22 cellular contexts compared by ENCODE assay signal in the genomic region with DNA sequence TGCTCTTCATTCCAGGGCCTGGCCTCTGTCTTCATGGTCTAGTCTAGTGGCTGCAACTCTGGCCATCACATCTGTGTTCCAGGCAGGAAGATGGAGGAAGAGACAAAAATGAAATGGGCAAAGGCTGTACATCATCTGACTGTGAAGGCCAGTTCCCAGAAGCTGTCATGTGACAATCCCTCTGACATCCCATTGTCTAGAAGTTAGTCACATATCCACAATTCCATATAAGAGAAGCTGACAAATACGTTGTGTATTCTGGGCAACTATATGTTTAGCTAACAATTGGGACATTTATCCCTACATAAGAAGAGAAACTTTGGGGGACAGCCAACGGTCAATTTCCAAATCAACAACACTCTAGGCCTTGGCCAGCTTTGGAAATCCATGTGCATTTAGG. TPM values are rescaled to one million over a fixed set of nuclear protein-coding genes. Genes with fewer than 3 reads are reported as not detected.
DNase-seq lines count a peak whose midpoint lies in the region; ATAC-seq, FAIRE-seq and TF ChIP-seq lines count a peak whose summit lies in the region.
"Had no signal": no experiment of that assay in that cellular context is flagged by ENCODE, and none has a peak within 500 bp of the region (broad histone marks: within the 10 kb centered on the region; RNA-seq: fewer than 3 reads in every experiment).

No MANE protein-coding gene starts in this region.

- H3K9me3 ChIP-seq in PC-3 (ENCODE audit: low read length) (no peaks in the 10 kb centered on the region), gastroesophageal sphincter (no peaks in the 10 kb centered on the region)
- H3K9me3 ChIP-seq: BE2C, Caco-2 had no signal

- H3K9me2 ChIP-seq in PC-3 (replicated peaks; ENCODE audit: low read length) = no peaks in the 10 kb centered on the region

- H3K36me3 Mint-ChIP-seq in WTC11 = no peaks in the 10 kb centered on the region
- H3K36me3 Mint-ChIP-seq in activated T-helper 17 cell treated with anti-CD3 and anti-CD28 coated beads, Interleukin-2, amount 50 U/mL, for 72 hours (ENCODE audit: low read depth) = no peaks in the 10 kb centered on the region
- H3K36me3 Mint-ChIP-seq: CD4-positive, CD25-positive, alpha-beta regulatory T cell had no signal

- no TSS peak for BruUV-seq in PC-3 (replicated peaks; lab: Mats Ljungman, UMichigan)

- H3K79me2 ChIP-seq in PC-3 (ENCODE audit: low read length) = no peaks in the 10 kb centered on the region

- intact Hi-C loops in PC-3 (cut with micrococcal nuclease) = no loop called here

- H3K4me1 ChIP-seq in PC-3 (ENCODE audit: insufficient read depth, low read length) (no peaks in the 10 kb centered on the region), gastroesophageal sphincter (no peaks in the 10 kb centered on the region)
- H3K4me1 ChIP-seq: BE2C, Caco-2 had no signal

- peak overlapping the region; percentile 7; the same call in 1 of the 2 replicates for H3K27ac Mint-ChIP-seq in WTC11
- H3K27ac Mint-ChIP-seq in activated T-helper 17 cell treated with anti-CD3 and anti-CD28 coated beads, Interleukin-2, amount 50 U/mL, for 72 hours = no peak overlapping the region
- H3K27ac Mint-ChIP-seq: CD4-positive, CD25-positive, alpha-beta regulatory T cell; CD8-positive, alpha-beta memory T cell had no signal

- POLR2A ChIA-PET in PC-3 (lab: Charles Lee; ENCODE audit: unreplicated experiment) = interaction anchor here (0.6 kb wide), 1 partner anchor 282 kb away, joined by 5 read pairs; no protein-coding TSS in a partner anchor
- POLR2A ChIA-PET in WTC11 (lab: Charles Lee) = no interaction called here

- TF ChIP-seq EP300 in gastroesophageal sphincter (IDR thresholded peaks at IDR 0.05) = no peak

- DNase-seq in PC-3 = no peak
- no peak for DNase-seq in WTC11 (ENCODE audit: low spot score)
- DNase-seq in fibroblast of pulmonary artery (ENCODE audit: low read depth) = peak; percentile 4
- no peak for DNase-seq in LoVo (ENCODE audit: low spot score)
- DNase-seq in frontal cortex (ENCODE audit: low spot score in 2 of 2) = no peak
- DNase-seq: ACHN; BE2C; C1 segment of cervical spinal cord; Caco-2; CD4-positive, CD25-positive, alpha-beta regulatory T cell; CD8-positive, alpha-beta memory T cell; DMS153; DMS79; GDM1; GM23248; HCEC 1CT had no signal

- no peak overlapping the region for H3K4me3 ChIP-seq in PC-3 (ENCODE audit: low read length)
- H3K4me3 ChIP-seq in fibroblast of pulmonary artery (replicated peaks; ENCODE audit: low read depth, low read length) = no peak overlapping the region
- no peak overlapping the region for H3K4me3 ChIP-seq in gastroesophageal sphincter
- H3K4me3 ChIP-seq: GM23248 had no signal

- no peaks in the 10 kb centered on the region for H4K20me1 ChIP-seq in PC-3 (ENCODE audit: low read length)

- TF ChIP-seq CTCF in PC-3 (conservative IDR thresholded peaks at IDR 0.05; ENCODE audit: low read depth, low read length) (no peak), WTC11 (IDR thresholded peaks at IDR 0.05) (no peak), fibroblast of pulmonary artery (IDR thresholded peaks at IDR 0.05; ENCODE audit: low read length, missing control alignments) (no peak), gastroesophageal sphincter (IDR thresholded peaks at IDR 0.05) (no peak)

- ATAC-seq in PC-3 = no peak
- no peak for ATAC-seq in WTC11
- no peak for ATAC-seq in activated T-helper 17 cell treated with anti-CD3 and anti-CD28 coated beads, Interleukin-2, amount 50 U/mL, for 72 hours (replicated peaks)
- no peak for ATAC-seq in gastroesophageal sphincter

- FAIRE-seq in frontal cortex (lab: Jason Lieb, UNC) = no peak
- FAIRE-seq: A204.1, GM12892, GM18507 had no signal

- no peaks in the 10 kb centered on the region for H3F3A ChIP-seq in PC-3 (ENCODE audit: low read length, unreplicated experiment)

- 76 to 100% methylated on average over 2 of the region's 2 CpGs for whole genome bisulfite sequencing in gastroesophageal sphincter (ENCODE audit: low coverage in 1 of 2), 2 donors

- no peak overlapping the region for H3K27ac ChIP-seq in PC-3 (ENCODE audit: low read length)
- no peak overlapping the region for H3K27ac ChIP-seq in gastroesophageal sphincter
- H3K27ac ChIP-seq: GM23248 had no signal

- TF ChIP-seq POLR2A in gastroesophageal sphincter (IDR thresholded peaks at IDR 0.05) = no peak

- H3K36me3 ChIP-seq in PC-3 (ENCODE audit: low read depth, low read length) (no peaks in the 10 kb centered on the region), gastroesophageal sphincter (peaks cover 0 to 5% of the 10 kb centered on the region in 2 donors)
- H3K36me3 ChIP-seq: BE2C had no signal

- H3K4me3 Mint-ChIP-seq in WTC11 = no peak overlapping the region
- H3K4me3 Mint-ChIP-seq in activated T-helper 17 cell treated with anti-CD3 and anti-CD28 coated beads, Interleukin-2, amount 50 U/mL, for 72 hours = no peak overlapping the region
- H3K4me3 Mint-ChIP-seq: CD4-positive, CD25-positive, alpha-beta regulatory T cell; CD8-positive, alpha-beta memory T cell had no signal

- H3K27me3 Mint-ChIP-seq in WTC11 (ENCODE audit: low read depth) = no peaks in the 10 kb centered on the region
- no peaks in the 10 kb centered on the region for H3K27me3 Mint-ChIP-seq in activated T-helper 17 cell treated with anti-CD3 and anti-CD28 coated beads, Interleukin-2, amount 50 U/mL, for 72 hours

- H3K27me3 ChIP-seq in PC-3 (ENCODE audit: low read length) (peaks cover 5% of the 10 kb centered on the region; the same call in 1 of the 2 replicates), gastroesophageal sphincter (no peaks in the 10 kb centered on the region)
- H3K27me3 ChIP-seq: BE2C had no signal

- H3K4me2 ChIP-seq in PC-3 (ENCODE audit: low read length) = no peak overlapping the region

- no peaks in the 10 kb centered on the region for H3K9me3 Mint-ChIP-seq in WTC11
- H3K9me3 Mint-ChIP-seq in activated T-helper 17 cell treated with anti-CD3 and anti-CD28 coated beads, Interleukin-2, amount 50 U/mL, for 72 hours = no peaks in the 10 kb centered on the region
- H3K9me3 Mint-ChIP-seq: CD8-positive, alpha-beta memory T cell had no signal

- no peak overlapping the region for H3K9ac ChIP-seq in PC-3 (ENCODE audit: low read length)
- H3K9ac ChIP-seq: GM23248 had no signal

- CTCF ChIA-PET in PC-3 (lab: Charles Lee) (no interaction called here), WTC11 (lab: Charles Lee) (interaction anchor here (0.8 to 2.2 kb wide), 2 partner anchors 11 to 13 kb away, joined by 3 to 8 read pairs; no protein-coding TSS in a partner anchor)

- no peaks in the 10 kb centered on the region for H3K4me1 Mint-ChIP-seq in WTC11
- no peaks in the 10 kb centered on the region for H3K4me1 Mint-ChIP-seq in activated T-helper 17 cell treated with anti-CD3 and anti-CD28 coated beads, Interleukin-2, amount 50 U/mL, for 72 hours
- H3K4me1 Mint-ChIP-seq: CD4-positive, CD25-positive, alpha-beta regulatory T cell; CD8-positive, alpha-beta memory T cell had no signal

- peak overlapping the region; percentile 30; the same call in 1 of the 2 replicates for H2AFZ ChIP-seq in PC-3 (ENCODE audit: low read length)
- H2AFZ ChIP-seq: GM23248 had no signal

TF ChIP-seq in WTC11, 78 proteins besides CTCF, POLR2A, EP300 and RAD21:
- TF ChIP-seq HMGA2 (CRISPR knock-in tag; IDR thresholded peaks at IDR 0.05) = no peak
- TF ChIP-seq, protein P1, sequence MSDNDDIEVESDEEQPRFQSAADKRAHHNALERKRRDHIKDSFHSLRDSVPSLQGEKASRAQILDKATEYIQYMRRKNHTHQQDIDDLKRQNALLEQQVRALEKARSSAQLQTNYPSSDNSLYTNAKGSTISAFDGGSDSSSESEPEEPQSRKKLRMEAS (CRISPR knock-in tag; IDR thresholded peaks at IDR 0.05) = no peak
- TF ChIP-seq FOXP1 (CRISPR knock-in tag; IDR thresholded peaks at IDR 0.05; ENCODE audit: borderline replicate concordance) = no peak
- TF ChIP-seq, protein P2, sequence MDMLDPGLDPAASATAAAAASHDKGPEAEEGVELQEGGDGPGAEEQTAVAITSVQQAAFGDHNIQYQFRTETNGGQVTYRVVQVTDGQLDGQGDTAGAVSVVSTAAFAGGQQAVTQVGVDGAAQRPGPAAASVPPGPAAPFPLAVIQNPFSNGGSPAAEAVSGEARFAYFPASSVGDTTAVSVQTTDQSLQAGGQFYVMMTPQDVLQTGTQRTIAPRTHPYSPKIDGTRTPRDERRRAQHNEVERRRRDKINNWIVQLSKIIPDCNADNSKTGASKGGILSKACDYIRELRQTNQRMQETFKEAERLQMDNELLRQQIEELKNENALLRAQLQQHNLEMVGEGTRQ (CRISPR knock-in tag; IDR thresholded peaks at IDR 0.05) = no peak

RNA-seq across cellular contexts. Expression of a gene that starts 34.5 kb away (rescaled TPM):
- total RNA-seq in PC-3 (2014; rRNA removed) = not detected in 2 replicates
- 0.64 to 0.70 TPM (median 0.69 TPM) in 3 replicates for total RNA-seq in WTC11 (2021)
- under 1 TPM in 1 of 2 donors, not detected in 1; 0.04 TPM for total RNA-seq in activated T-helper 17 cell treated with anti-CD3 and anti-CD28 coated beads, Interleukin-2, amount 50 U/mL, for 72 hours
- 10 to 100 TPM; 21.0 to 61.1 (median 36.1) TPM for total RNA-seq in gastroesophageal sphincter
- total RNA-seq in frontal cortex = 30.6 TPM
- total RNA-seq: CD4-positive, CD25-positive, alpha-beta regulatory T cell; GM23248; HT-29 had no signal

Comparison
In these comparisons a context has a peak if more than half of its experiments do, and no peak if none do; other contexts are left out.
1. RNA of a gene that starts 34.5 kb away (total RNA-seq): 21.0 to 61.1 TPM in gastroesophageal sphincter and 30.6 TPM in frontal cortex (single experiment); 0.64 to 0.70 TPM in WTC11, 0.04 TPM in activated T-helper 17 cell treated with anti-CD3 and anti-CD28 coated beads, Interleukin-2, amount 50 U/mL, for 72 hours and not detected in PC-3; every median in the first group is over 10 times any median in the second.